ENCODE assay signal across 1 cellular context in the genomic region with DNA sequence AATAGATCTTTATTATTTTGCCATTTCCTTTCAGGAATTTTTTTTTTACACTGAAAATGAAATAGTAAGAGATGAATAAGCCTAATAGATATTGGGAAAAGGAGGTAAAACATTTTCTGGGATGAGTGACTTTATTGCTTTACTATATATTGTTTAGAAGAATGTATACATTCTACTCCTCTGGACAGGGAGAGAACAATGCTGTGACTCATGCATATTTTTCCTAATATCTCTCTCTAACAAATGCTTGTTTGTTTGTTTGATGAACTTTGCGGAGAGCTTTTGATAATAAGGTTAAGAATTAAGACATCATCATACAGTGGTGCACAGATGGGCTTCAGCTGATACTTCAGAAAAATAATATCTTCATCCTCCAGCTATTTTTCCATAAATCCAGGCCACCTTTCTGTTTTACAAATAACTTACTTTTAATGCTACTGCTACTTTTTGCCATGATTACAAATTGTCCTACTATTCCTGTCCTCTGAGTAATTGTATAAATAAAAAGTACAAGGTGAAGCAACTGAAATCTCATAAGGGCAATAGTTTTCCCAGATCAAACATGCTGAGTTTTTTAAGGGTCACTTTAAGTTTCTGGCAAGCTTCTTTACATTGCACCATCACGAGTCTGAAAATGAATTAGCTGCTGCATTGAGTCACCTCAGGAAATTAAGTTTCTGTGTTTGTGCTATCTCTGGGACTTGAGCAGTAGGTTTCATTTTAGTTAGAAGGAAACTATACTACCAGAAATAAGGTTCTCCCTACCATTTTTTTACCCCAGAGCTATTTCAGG.
TF ChIP-seq lines count a peak whose summit lies in the region.

No MANE protein-coding gene starts in this region.

TF ChIP-seq in GM23338, 12 proteins besides CTCF, POLR2A, EP300 and RAD21 (continued from another document):
- TF ChIP-seq, protein P1, sequence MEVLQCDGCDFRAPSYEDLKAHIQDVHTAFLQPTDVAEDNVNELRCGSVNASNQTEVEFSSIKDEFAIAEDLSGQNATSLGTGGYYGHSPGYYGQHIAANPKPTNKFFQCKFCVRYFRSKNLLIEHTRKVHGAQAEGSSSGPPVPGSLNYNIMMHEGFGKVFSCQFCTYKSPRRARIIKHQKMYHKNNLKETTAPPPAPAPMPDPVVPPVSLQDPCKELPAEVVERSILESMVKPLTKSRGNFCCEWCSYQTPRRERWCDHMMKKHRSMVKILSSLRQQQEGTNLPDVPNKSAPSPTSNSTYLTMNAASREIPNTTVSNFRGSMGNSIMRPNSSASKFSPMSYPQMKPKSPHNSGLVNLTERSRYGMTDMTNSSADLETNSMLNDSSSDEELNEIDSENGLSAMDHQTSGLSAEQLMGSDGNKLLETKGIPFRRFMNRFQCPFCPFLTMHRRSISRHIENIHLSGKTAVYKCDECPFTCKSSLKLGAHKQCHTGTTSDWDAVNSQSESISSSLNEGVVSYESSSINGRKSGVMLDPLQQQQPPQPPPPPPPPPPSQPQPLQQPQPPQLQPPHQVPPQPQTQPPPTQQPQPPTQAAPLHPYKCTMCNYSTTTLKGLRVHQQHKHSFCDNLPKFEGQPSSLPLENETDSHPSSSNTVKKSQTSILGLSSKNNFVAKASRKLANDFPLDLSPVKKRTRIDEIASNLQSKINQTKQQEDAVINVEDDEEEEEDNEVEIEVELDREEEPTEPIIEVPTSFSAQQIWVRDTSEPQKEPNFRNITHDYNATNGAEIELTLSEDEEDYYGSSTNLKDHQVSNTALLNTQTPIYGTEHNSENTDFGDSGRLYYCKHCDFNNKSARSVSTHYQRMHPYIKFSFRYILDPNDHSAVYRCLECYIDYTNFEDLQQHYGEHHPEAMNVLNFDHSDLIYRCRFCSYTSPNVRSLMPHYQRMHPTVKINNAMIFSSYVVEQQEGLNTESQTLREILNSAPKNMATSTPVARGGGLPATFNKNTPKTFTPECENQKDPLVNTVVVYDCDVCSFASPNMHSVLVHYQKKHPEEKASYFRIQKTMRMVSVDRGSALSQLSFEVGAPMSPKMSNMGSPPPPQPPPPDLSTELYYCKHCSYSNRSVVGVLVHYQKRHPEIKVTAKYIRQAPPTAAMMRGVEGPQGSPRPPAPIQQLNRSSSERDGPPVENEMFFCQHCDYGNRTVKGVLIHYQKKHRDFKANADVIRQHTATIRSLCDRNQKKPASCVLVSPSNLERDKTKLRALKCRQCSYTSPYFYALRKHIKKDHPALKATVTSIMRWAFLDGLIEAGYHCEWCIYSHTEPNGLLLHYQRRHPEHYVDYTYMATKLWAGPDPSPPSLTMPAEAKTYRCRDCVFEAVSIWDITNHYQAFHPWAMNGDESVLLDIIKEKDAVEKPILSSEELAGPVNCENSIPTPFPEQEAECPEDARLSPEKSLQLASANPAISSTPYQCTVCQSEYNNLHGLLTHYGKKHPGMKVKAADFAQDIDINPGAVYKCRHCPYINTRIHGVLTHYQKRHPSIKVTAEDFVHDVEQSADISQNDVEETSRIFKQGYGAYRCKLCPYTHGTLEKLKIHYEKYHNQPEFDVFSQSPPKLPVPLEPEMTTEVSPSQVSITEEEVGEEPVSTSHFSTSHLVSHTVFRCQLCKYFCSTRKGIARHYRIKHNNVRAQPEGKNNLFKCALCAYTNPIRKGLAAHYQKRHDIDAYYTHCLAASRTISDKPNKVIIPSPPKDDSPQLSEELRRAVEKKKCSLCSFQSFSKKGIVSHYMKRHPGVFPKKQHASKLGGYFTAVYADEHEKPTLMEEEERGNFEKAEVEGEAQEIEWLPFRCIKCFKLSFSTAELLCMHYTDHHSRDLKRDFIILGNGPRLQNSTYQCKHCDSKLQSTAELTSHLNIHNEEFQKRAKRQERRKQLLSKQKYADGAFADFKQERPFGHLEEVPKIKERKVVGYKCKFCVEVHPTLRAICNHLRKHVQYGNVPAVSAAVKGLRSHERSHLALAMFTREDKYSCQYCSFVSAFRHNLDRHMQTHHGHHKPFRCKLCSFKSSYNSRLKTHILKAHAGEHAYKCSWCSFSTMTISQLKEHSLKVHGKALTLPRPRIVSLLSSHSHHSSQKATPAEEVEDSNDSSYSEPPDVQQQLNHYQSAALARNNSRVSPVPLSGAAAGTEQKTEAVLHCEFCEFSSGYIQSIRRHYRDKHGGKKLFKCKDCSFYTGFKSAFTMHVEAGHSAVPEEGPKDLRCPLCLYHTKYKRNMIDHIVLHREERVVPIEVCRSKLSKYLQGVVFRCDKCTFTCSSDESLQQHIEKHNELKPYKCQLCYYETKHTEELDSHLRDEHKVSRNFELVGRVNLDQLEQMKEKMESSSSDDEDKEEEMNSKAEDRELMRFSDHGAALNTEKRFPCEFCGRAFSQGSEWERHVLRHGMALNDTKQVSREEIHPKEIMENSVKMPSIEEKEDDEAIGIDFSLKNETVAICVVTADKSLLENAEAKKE (CRISPR knock-in tag; IDR thresholded peaks at IDR 0.05) = no peak
- TF ChIP-seq ETS1 (IDR thresholded peaks at IDR 0.05) (no peak), JUNB (IDR thresholded peaks at IDR 0.05; ENCODE audit: unreplicated experiment) (no peak), ZNF114 (CRISPR knock-in tag; IDR thresholded peaks at IDR 0.05) (no peak), STAT1 (IDR thresholded peaks at IDR 0.05; ENCODE audit: unreplicated experiment) (no peak), CREB1 (CRISPR knock-in tag; IDR thresholded peaks at IDR 0.05; ENCODE audit: low read depth) (no peak), POLR2AphosphoS5 (IDR thresholded peaks at IDR 0.05; ENCODE audit: low read depth) (no peak), EZH2phosphoT487 (IDR thresholded peaks at IDR 0.05; ENCODE audit: unreplicated experiment) (no peak), EZH2 (IDR thresholded peaks at IDR 0.05; ENCODE audit: low read depth, unreplicated experiment) (no peak)
- TF ChIP-seq, protein P2, sequence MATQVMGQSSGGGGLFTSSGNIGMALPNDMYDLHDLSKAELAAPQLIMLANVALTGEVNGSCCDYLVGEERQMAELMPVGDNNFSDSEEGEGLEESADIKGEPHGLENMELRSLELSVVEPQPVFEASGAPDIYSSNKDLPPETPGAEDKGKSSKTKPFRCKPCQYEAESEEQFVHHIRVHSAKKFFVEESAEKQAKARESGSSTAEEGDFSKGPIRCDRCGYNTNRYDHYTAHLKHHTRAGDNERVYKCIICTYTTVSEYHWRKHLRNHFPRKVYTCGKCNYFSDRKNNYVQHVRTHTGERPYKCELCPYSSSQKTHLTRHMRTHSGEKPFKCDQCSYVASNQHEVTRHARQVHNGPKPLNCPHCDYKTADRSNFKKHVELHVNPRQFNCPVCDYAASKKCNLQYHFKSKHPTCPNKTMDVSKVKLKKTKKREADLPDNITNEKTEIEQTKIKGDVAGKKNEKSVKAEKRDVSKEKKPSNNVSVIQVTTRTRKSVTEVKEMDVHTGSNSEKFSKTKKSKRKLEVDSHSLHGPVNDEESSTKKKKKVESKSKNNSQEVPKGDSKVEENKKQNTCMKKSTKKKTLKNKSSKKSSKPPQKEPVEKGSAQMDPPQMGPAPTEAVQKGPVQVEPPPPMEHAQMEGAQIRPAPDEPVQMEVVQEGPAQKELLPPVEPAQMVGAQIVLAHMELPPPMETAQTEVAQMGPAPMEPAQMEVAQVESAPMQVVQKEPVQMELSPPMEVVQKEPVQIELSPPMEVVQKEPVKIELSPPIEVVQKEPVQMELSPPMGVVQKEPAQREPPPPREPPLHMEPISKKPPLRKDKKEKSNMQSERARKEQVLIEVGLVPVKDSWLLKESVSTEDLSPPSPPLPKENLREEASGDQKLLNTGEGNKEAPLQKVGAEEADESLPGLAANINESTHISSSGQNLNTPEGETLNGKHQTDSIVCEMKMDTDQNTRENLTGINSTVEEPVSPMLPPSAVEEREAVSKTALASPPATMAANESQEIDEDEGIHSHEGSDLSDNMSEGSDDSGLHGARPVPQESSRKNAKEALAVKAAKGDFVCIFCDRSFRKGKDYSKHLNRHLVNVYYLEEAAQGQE (IDR thresholded peaks at IDR 0.05; ENCODE audit: unreplicated experiment) = no peak
